8 cellular contexts compared by ENCODE assay signal in the genomic region with DNA sequence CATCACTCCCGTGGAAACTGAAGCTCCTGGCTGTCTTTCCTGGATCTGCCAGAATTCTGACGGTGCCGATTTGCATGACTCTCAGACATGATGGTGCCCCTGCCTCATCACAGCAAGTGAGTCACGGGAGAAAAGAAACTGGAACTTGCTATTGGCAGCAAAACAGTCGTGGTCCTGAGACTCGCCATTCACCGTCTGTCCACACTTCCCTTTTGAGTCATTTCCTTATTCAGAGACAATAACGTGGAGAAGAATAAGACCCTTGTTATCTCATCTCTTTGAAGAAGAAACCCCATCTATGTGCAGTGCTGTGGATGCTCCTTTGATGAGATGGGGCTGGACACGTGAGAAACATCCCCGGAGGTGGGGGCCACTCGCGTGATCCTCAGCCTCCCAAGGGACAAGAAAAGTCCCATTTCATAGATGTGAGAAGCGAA. TPM values are rescaled to one million over a fixed set of nuclear protein-coding genes. Genes with fewer than 3 reads are reported as not detected.
A peak's percentile ranks its signal among the peaks of the same experiment; 100 is the strongest.
DNase-seq lines count a peak whose midpoint lies in the region; ATAC-seq, FAIRE-seq and TF ChIP-seq lines count a peak whose summit lies in the region.

No MANE protein-coding gene starts in this region.

- TF ChIP-seq POLR2A in suprapubic skin (IDR thresholded peaks at IDR 0.05) (no peak), thyroid gland (IDR thresholded peaks at IDR 0.05) (no peak), ovary (IDR thresholded peaks at IDR 0.05) (no peak)

- no peak overlapping the region for H3K27ac ChIP-seq in suprapubic skin
- H3K27ac ChIP-seq in thyroid gland = no peak overlapping the region
- H3K27ac ChIP-seq in ovary = no peak overlapping the region

- DNase-seq in GM06990 (ENCODE audit: extremely low read depth, insufficient read length) = peak; percentile 74
- peak; percentile 12 for DNase-seq in bronchial epithelial cell (ENCODE audit: low read depth)
- DNase-seq in suprapubic skin (ENCODE audit: low spot score in 2 of 2) = no peak
- no peak for DNase-seq in dedifferentiated amniotic fluid mesenchymal stem cell (ENCODE audit: extremely low spot score)
- no peak for DNase-seq in thyroid gland
- no peak for DNase-seq in ovary

- FAIRE-seq in bronchial epithelial cell (lab: Jason Lieb, UNC) = no peak

- TF ChIP-seq EP300 in suprapubic skin (IDR thresholded peaks at IDR 0.05) (no peak), ovary (IDR thresholded peaks at IDR 0.05) (no peak)

- H3K4me1 ChIP-seq in suprapubic skin (no peaks in the 10 kb centered on the region), thyroid gland (no peaks in the 10 kb centered on the region), ovary (ENCODE audit: insufficient read depth) (no peaks in the 10 kb centered on the region)

- TF ChIP-seq CTCF in GM06990 (IDR thresholded peaks at IDR 0.05; ENCODE audit: insufficient read depth, low read length, poor library complexity, severe bottlenecking) (no peak), bronchial epithelial cell (IDR thresholded peaks at IDR 0.05; ENCODE audit: insufficient read depth, low read length, severe bottlenecking) (no peak), suprapubic skin (IDR thresholded peaks at IDR 0.05) (no peak), thyroid gland (IDR thresholded peaks at IDR 0.05) (no peak), ovary (IDR thresholded peaks at IDR 0.05) (no peak)

- ATAC-seq in GM19455 (IDR thresholded peaks at IDR 0.05; ENCODE audit: unreplicated experiment) = peak; percentile 60
- ATAC-seq in HG03558 (IDR thresholded peaks at IDR 0.05; ENCODE audit: extremely low read depth, unreplicated experiment) = peak; percentile 44

- H3K4me3 ChIP-seq in GM06990 (replicated peaks; ENCODE audit: low read depth, low read length) (peak overlapping the region; percentile 53), bronchial epithelial cell (ENCODE audit: low read depth, low read length) (no peak overlapping the region), suprapubic skin (peak overlapping the region; percentile 14), thyroid gland (replicated peaks in 1 of 3) (no peak overlapping the region), ovary (no peak overlapping the region)

- H3K27me3 ChIP-seq in GM06990 (replicated peaks; ENCODE audit: control insufficient read depth, insufficient read depth, low read length) (no peaks in the 10 kb centered on the region), bronchial epithelial cell (ENCODE audit: control insufficient read depth, insufficient read depth, low read length) (no peaks in the 10 kb centered on the region), suprapubic skin (peaks cover 20% of the 10 kb centered on the region), thyroid gland (no peaks in the 10 kb centered on the region), ovary (no peaks in the 10 kb centered on the region)

- intact Hi-C loops in thyroid gland (cut with DNase I) = no loop called here
- intact Hi-C loops in ovary (cut with DNase I) = loop anchor here in 1 of 4 donors (5.0 kb wide), 1 partner anchor 836 kb away; no protein-coding TSS in a partner anchor

- 59% methylated on average over 13 of the region's 13 CpGs for WGBS in suprapubic skin
- 65 to 77% methylated on average over 13 of the region's 13 CpGs for WGBS in thyroid gland, 2 donors
- 66 to 75% (median 67%) methylated on average over 13 of the region's 13 CpGs for WGBS in ovary, 3 donors

- H3K9me3 ChIP-seq in suprapubic skin = no peaks in the 10 kb centered on the region
- no peaks in the 10 kb centered on the region for H3K9me3 ChIP-seq in thyroid gland
- H3K9me3 ChIP-seq in ovary = no peaks in the 10 kb centered on the region

- H3K36me3 ChIP-seq in GM06990 (ENCODE audit: control insufficient read depth, insufficient read depth, low read length) (no peaks in the 10 kb centered on the region), bronchial epithelial cell (ENCODE audit: control insufficient read depth, insufficient read depth, low read length) (no peaks in the 10 kb centered on the region), suprapubic skin (no peaks in the 10 kb centered on the region), thyroid gland (no peaks in the 10 kb centered on the region), ovary (no peaks in the 10 kb centered on the region)

RNA-seq across cellular contexts. Expression of gene GPR31, which starts 4.2 kb away (rescaled TPM):
- not detected in 2 replicates for total RNA-seq in bronchial epithelial cell
- total RNA-seq in suprapubic skin = not detected
- total RNA-seq in thyroid gland = not detected
- total RNA-seq in ovary = under 1 TPM in 1 of 7 donors, not detected in 6; 0.34 TPM
- not detected for polyA plus RNA-seq in ovary

RNA-seq across cellular contexts. Expression of gene CCR6, which starts 30.6 kb away (rescaled TPM):
- total RNA-seq in bronchial epithelial cell (not detected in 2 replicates), suprapubic skin (1 to 10 TPM in 3 of 4 donors, under 1 TPM in 1; 0.98 to 2.4 (median 1.2) TPM), thyroid gland (under 1 TPM in 1 of 4 donors, not detected in 3; 0.78 TPM), ovary (not detected)
- polyA plus RNA-seq in ovary = under 1 TPM in 1 of 2 donors, not detected in 1; 0.18 TPM

Comparison
In these comparisons a context has a peak if more than half of its experiments do, and no peak if none do; other contexts are left out.
1. DNase-seq: peak in GM06990 (single experiment) and bronchial epithelial cell (single experiment); none in suprapubic skin (0 of 2), dedifferentiated amniotic fluid mesenchymal stem cell (single experiment), thyroid gland (0 of 2) and ovary (0 of 5).
2. H3K4me3 ChIP-seq: peak in GM06990 (single experiment) and suprapubic skin (single experiment); none in bronchial epithelial cell (single experiment), thyroid gland (0 of 3) and ovary (single experiment).